19 cellular contexts compared by ENCODE assay signal in the genomic region with DNA sequence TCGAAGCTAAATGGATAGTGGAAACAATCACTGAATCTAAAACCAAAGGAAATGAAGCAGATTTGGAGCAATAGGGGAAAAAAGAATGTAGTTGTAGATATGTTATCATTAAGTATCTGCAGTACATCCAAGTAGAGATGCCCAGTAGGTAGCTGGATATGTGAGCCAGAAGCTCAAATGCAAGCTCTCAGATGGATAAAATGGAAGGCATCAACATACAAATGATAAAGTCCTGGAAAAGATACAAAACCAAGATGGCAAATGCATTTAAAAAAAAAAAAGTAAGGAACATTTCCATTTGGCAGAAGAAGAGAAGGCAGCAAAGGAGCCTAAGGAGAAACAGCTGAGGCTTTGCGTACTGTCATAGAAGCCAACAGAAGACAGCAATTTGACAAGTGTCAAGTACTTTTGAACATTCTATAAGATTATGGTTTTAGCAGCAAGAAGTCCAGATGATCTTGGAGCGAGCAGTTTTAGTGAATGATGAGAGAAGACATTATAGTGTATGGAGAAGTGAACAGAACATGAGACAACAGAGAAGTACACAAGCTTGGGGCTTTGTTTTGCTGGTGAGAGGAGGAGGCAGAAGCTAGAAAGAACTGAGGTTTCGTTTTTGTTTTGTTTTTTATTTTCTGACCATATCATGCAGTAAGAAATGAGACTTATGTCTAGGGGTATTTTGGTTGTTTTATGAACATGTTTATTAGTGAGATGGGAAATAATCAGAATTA. TPM values are rescaled to one million over a fixed set of nuclear protein-coding genes. Genes with fewer than 3 reads are reported as not detected.
DNase-seq lines count a peak whose midpoint lies in the region; ATAC-seq, FAIRE-seq and TF ChIP-seq lines count a peak whose summit lies in the region.
"Had no signal": no experiment of that assay in that cellular context is flagged by ENCODE, and none has a peak within 500 bp of the region (broad histone marks: within the 10 kb centered on the region; RNA-seq: fewer than 3 reads in every experiment).

No MANE protein-coding gene starts in this region.

- peak overlapping the region; percentile 26 for H3K4me2 ChIP-seq in Loucy (ENCODE audit: low read depth, low read length, poor library complexity, severe bottlenecking)
- H3K4me2 ChIP-seq: SK-N-SH had no signal

- peaks cover 84% of the 10 kb centered on the region for H4K20me1 ChIP-seq in Loucy (ENCODE audit: insufficient read depth, low read length, poor library complexity, severe bottlenecking)

- no peaks in the 10 kb centered on the region for H3K9me2 ChIP-seq in Loucy (replicated peaks; ENCODE audit: low read depth, low read length)
- H3K9me2 ChIP-seq: SK-N-SH had no signal

- peaks cover 51% of the 10 kb centered on the region for H3K4me1 ChIP-seq in Loucy (ENCODE audit: insufficient read depth, low read length, poor library complexity, severe bottlenecking)
- H3K4me1 ChIP-seq in endocrine pancreas (ENCODE audit: control insufficient read depth, insufficient read depth, low read length): peaks cover 16% of the 10 kb centered on the region

- H3K27me3 ChIP-seq in Loucy (ENCODE audit: insufficient read depth, low read length, poor library complexity, severe bottlenecking) (no peaks in the 10 kb centered on the region), endocrine pancreas (ENCODE audit: control insufficient read depth, insufficient read depth, low read length) (no peaks in the 10 kb centered on the region)
- H3K27me3 ChIP-seq: MG63 had no signal

- no peak overlapping the region for H2AFZ ChIP-seq in Loucy (ENCODE audit: low read length)

- H3K36me3 ChIP-seq in Loucy (ENCODE audit: insufficient read depth, low read length) (no peaks in the 10 kb centered on the region), endocrine pancreas (ENCODE audit: control insufficient read depth, insufficient read depth, low read length) (no peaks in the 10 kb centered on the region)
- H3K36me3 ChIP-seq: HAP-1, MG63 had no signal

- H3K9ac ChIP-seq in Loucy (ENCODE audit: low read depth, low read length, poor library complexity, severe bottlenecking): no peak overlapping the region
- H3K9ac ChIP-seq in endocrine pancreas (ENCODE audit: control insufficient read depth, insufficient read depth, low read length): no peak overlapping the region
- H3K9ac ChIP-seq: SK-N-SH had no signal

- H3K79me2 ChIP-seq in Loucy (ENCODE audit: insufficient read depth, low read length): peaks cover 91% of the 10 kb centered on the region

- H3K4me3 ChIP-seq in GM12865 (ENCODE audit: low read depth, low read length): no peak overlapping the region
- H3K4me3 ChIP-seq in Loucy (ENCODE audit: low read length, poor library complexity, severe bottlenecking): no peak overlapping the region
- H3K4me3 ChIP-seq in endocrine pancreas (ENCODE audit: control insufficient read depth, insufficient read depth, low read length): peak overlapping the region; percentile 4
- H3K4me3 ChIP-seq: HAP-1, MG63 had no signal

- no peaks in the 10 kb centered on the region; the same call in 1 of the 2 replicates for H3F3A ChIP-seq in Loucy (ENCODE audit: low read depth)

- TF ChIP-seq CTCF in GM12865 (IDR thresholded peaks at IDR 0.05; ENCODE audit: insufficient read depth, low read depth, low read length, missing control alignments) (no peak), Loucy (conservative IDR thresholded peaks at IDR 0.05; ENCODE audit: low read length) (no peak)

- DNase-seq in GM12865 (ENCODE audit: low read depth) (peak; percentile 11), pons (ENCODE audit: low spot score) (peak; percentile 17), medulla oblongata (ENCODE audit: extremely low spot score) (no peak), NCI-H1092 (lab: John Stamatoyannopoulos, UW) (no peak), GM12892 (ENCODE audit: insufficient read length) (no peak)
- DNase-seq: COR-L47, GDM1, MG63, NCI-H1048, NCI-H1436 treated with DMSO at 0.1 percent for 48 hours, NCI-H2029, NCI-H526, SHP77, SK-N-SH, T-cell had no signal

- ATAC-seq in GM21381 (IDR thresholded peaks at IDR 0.05; ENCODE audit: unreplicated experiment): no peak
- ATAC-seq: T-cell had no signal

- no peaks in the 10 kb centered on the region for H3K9me3 ChIP-seq in Loucy (ENCODE audit: insufficient read depth, low read depth, low read length)
- no peaks in the 10 kb centered on the region for H3K9me3 ChIP-seq in endocrine pancreas (ENCODE audit: control insufficient read depth, low read length)
- H3K9me3 ChIP-seq: HAP-1, SK-N-SH had no signal

- no peak for TF ChIP-seq POLR2A in GM12892 (IDR thresholded peaks at IDR 0.05; ENCODE audit: low read depth, low read length)

- FAIRE-seq in GM12892 (lab: Jason Lieb, UNC): no peak

RNA-seq across cellular contexts. Expression of gene ROCK2, which starts 18.3 kb away (rescaled TPM):
- 8.8 TPM for polyA plus RNA-seq in GM12892 (2012; ENCODE audit: missing spikeins)

Comparison
In these comparisons a context has a peak if more than half of its experiments do, and no peak if none do; other contexts are left out.
1. DNase-seq: peak in GM12865 (single experiment) and pons (single experiment); none in medulla oblongata (single experiment), NCI-H1092 (single experiment) and GM12892 (single experiment).